ENCODE assay signal across 8 cellular contexts in genomic region chr4:87353592-87353991, GRCh38. TPM values are rescaled to one million over a fixed set of nuclear protein-coding genes. Genes with fewer than 3 reads are reported as not detected.
DNase-seq lines count a peak whose midpoint lies in the region; ATAC-seq, FAIRE-seq and TF ChIP-seq lines count a peak whose summit lies in the region.

No MANE protein-coding gene starts in this region.

- intact Hi-C loops in ascending aorta (cut with DNase I), result no loop called here

- no peaks in the 10 kb centered on the region for H3K27me3 ChIP-seq in ascending aorta

- peaks cover 4 to 9% of the 10 kb centered on the region in 2 donors for H3K4me1 ChIP-seq in ascending aorta

- ATAC-seq in HG02588 (IDR thresholded peaks at IDR 0.05; ENCODE audit: unreplicated experiment), result peak; percentile 88
- no peak for ATAC-seq in stimulated activated naive CD8-positive, alpha-beta T cell treated with anti-CD3 and anti-CD28 coated beads, Interleukin-15, Interleukin-2, amounts not matched to agents 100 U/mL and 50 U/mL, for 24 hours

- peaks cover 9 to 19% of the 10 kb centered on the region in 2 donors for H3K36me3 ChIP-seq in ascending aorta

- H3K27ac ChIP-seq in ascending aorta, result peak overlapping the region; percentile 59 to 71

- FAIRE-seq in A204.1 (lab: Jason Lieb, UNC), result peak; percentile 69

- peak; percentile 60 for TF ChIP-seq CTCF in GM12872 (IDR thresholded peaks at IDR 0.05; ENCODE audit: insufficient read depth, low read depth, low read length)
- peak; percentile 45 to 70 (median 60) for TF ChIP-seq CTCF in ascending aorta (IDR thresholded peaks at IDR 0.05)

- H3K9me3 ChIP-seq in ascending aorta, result no peaks in the 10 kb centered on the region

- no peak overlapping the region for H3K4me3 ChIP-seq in ascending aorta

- DNase-seq in NCI-H2029 treated with DMSO at 0.1 percent for 48 hours (lab: John Stamatoyannopoulos, UW) (peak; percentile 3), ascending aorta (ENCODE audit: low spot score in 2 of 2) (peak in 1 of 2 donors; percentile 69), iPS DF 4.7 (ENCODE audit: extremely low read depth, low spot score) (peak; percentile 14), cerebellar nuclear complex (lab: John Stamatoyannopoulos, UW) (no peak)
- peak; percentile 19 for DNase-seq in stimulated activated naive CD8-positive, alpha-beta T cell treated with anti-CD3 and anti-CD28 coated beads, Interleukin-15, Interleukin-2, amounts not matched to agents 100 U/mL and 50 U/mL, for 24 hours

RNA-seq across cellular contexts. Expression of gene HSD17B13, which starts 30.9 kb away (rescaled TPM):
- not detected for total RNA-seq in ascending aorta

RNA-seq across cellular contexts. Expression of gene HSD17B11, which starts 37.4 kb away (rescaled TPM):
- 29.8 TPM for total RNA-seq in ascending aorta

Comparison
In these comparisons a context has a peak if more than half of its experiments do, and no peak if none do; other contexts are left out.
1. DNase-seq: peak in NCI-H2029 treated with DMSO at 0.1 percent for 48 hours (single experiment), iPS DF 4.7 (single experiment) and stimulated activated naive CD8-positive, alpha-beta T cell treated with anti-CD3 and anti-CD28 coated beads, Interleukin-15, Interleukin-2, amounts not matched to agents 100 U/mL and 50 U/mL, for 24 hours (single experiment); none in cerebellar nuclear complex (0 of 2).